7 cellular contexts compared by ENCODE assay signal in the genomic region with DNA sequence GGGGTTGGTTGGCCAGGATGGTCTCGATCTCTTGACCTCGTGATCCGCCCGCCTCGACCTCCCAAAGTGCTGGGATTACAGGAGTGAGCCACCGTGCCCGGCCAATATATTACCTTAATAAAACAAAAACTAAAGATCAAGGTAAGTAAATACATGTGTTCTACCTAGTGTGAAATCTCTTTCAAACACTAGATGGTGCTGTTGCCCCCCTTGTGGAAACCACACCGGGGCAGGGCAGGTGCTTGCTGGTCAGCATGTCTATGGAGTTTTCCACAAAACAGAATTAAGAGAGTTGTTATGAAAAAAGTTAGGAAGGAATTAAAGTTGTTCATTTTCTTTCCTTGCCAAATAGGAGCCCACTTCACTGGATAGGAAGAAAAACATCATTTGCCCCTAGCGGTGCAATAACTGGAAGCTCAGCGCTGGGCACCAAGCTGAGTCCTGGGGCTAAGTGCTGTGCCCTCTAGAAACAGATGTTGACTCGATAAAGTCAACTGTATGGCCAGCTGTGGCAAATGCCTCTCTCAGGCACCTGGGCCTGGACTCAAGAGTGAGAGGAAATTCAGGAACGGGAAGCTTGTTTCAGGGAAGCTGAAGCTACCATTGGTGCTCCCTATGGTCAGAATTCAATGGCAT. TPM values are rescaled to one million over a fixed set of nuclear protein-coding genes. Genes with fewer than 3 reads are reported as not detected.
DNase-seq lines count a peak whose midpoint lies in the region; ATAC-seq and TF ChIP-seq lines count a peak whose summit lies in the region.

No MANE protein-coding gene starts in this region.

- H3K79me1 ChIP-seq in IMR-90 (ENCODE audit: low read depth in 1 of 2, low read length in 2 of 2), result no peaks in the 10 kb centered on the region

- H3K27me3 Mint-ChIP-seq in activated naive CD8-positive, alpha-beta T cell treated with anti-CD3 and anti-CD28 coated beads for 36 hours, result peaks cover 59% of the 10 kb centered on the region

- H2AK9ac ChIP-seq in IMR-90 (replicated peaks; ENCODE audit: low read depth, low read length, poor library complexity), result no peak overlapping the region

- H3K36me3 Mint-ChIP-seq in activated naive CD8-positive, alpha-beta T cell treated with anti-CD3 and anti-CD28 coated beads for 36 hours, result no peaks in the 10 kb centered on the region

- H3K27ac Mint-ChIP-seq in activated naive CD8-positive, alpha-beta T cell treated with anti-CD3 and anti-CD28 coated beads for 36 hours, result no peak overlapping the region

- no peak overlapping the region for H2AFZ ChIP-seq in IMR-90 (replicated peaks; ENCODE audit: low read length, poor library complexity)

- H3K56ac ChIP-seq in IMR-90 (ENCODE audit: extremely low read depth, insufficient read depth, low read length), result no peak overlapping the region

- no peak overlapping the region for H3K4me2 ChIP-seq in IMR-90 (ENCODE audit: low read depth, low read length)

- H2BK15ac ChIP-seq in IMR-90 (ENCODE audit: low read depth, low read length), result no peak overlapping the region

- ATAC-seq in GM21619 (IDR thresholded peaks at IDR 0.05; ENCODE audit: unreplicated experiment), result peak; percentile 95
- ATAC-seq in IMR-90 (ENCODE audit: low read depth), result peak; percentile 88
- ATAC-seq in heart right ventricle, result peak; percentile 71 to 90 (median 82)

- H3K4me3 ChIP-seq in IMR-90 (ENCODE audit: insufficient read depth, low read depth, low read length) (no peak overlapping the region), heart right ventricle (no peak overlapping the region), retinal pigment epithelial cell (ENCODE audit: low read length) (no peak overlapping the region)

- H4K91ac ChIP-seq in IMR-90 (ENCODE audit: insufficient read depth, low read depth, low read length), result no peak overlapping the region

- dilution Hi-C loops in IMR-90 (cut with HindIII; ENCODE audit: low sequenced_read_pairs, unreplicated experiment), result no loop called here

- 40% methylated on average over 1 of the region's 12 CpGs; no CpG with 5 or more reads in 1 of the 2 experiments for WGBS in IMR-90 (ENCODE audit: extremely low coverage in 2 of 2, insufficient read length in 1 of 2), 2 experiments
- WGBS in heart right ventricle, 2 donors, result 29 to 30% methylated on average over 12 of the region's 12 CpGs

- CTCF ChIA-PET in IMR-90 (lab: Yijun Ruan, JAX), result interaction anchor here (0.6 to 4.5 kb wide), 21 partner anchors 10 to 727 kb away, joined by 3 to 71 read pairs (median 4); a partner anchor contains a TSS

- H3K4me1 ChIP-seq in IMR-90 (ENCODE audit: control insufficient read depth, insufficient read depth, low read length) (no peaks in the 10 kb centered on the region), heart right ventricle (peaks cover 0 to 2% (median 0%) of the 10 kb centered on the region in 9 donors)

- no peak overlapping the region for H4K8ac ChIP-seq in IMR-90 (ENCODE audit: low read depth in 2 of 2, low read length in 2 of 2)

- no peak overlapping the region for H3K18ac ChIP-seq in IMR-90 (ENCODE audit: low read depth, low read length)

- H2BK120ac ChIP-seq in IMR-90 (ENCODE audit: low read depth, low read length), result no peak overlapping the region

- TF ChIP-seq POLR2A in IMR-90 (IDR thresholded peaks at IDR 0.05; ENCODE audit: low read depth, low read length), result peak; percentile 46; the same call in 1 of the 2 replicates

- no peak overlapping the region for H3K4ac ChIP-seq in IMR-90 (ENCODE audit: low read depth, low read length)

- no peaks in the 10 kb centered on the region for H3K36me3 ChIP-seq in IMR-90 (ENCODE audit: control insufficient read depth, insufficient read depth, low read length)
- no peaks in the 10 kb centered on the region for H3K36me3 ChIP-seq in heart right ventricle

- no peak overlapping the region for H2BK5ac ChIP-seq in IMR-90 (ENCODE audit: low read depth, low read length, poor library complexity, severe bottlenecking)

- H3K27me3 ChIP-seq in IMR-90 (ENCODE audit: control insufficient read depth, insufficient read depth, low read length) (peaks cover 66% of the 10 kb centered on the region), heart right ventricle (peaks cover 0 to 44% (median 21%) of the 10 kb centered on the region in 7 donors)

- no peaks in the 10 kb centered on the region for H4K20me1 ChIP-seq in IMR-90 (ENCODE audit: insufficient read depth, low read length)

- no peak overlapping the region for H4K5ac ChIP-seq in IMR-90 (ENCODE audit: low read depth, low read length)

- no TSS peak for BruUV-seq in IMR-90 (replicated peaks; lab: Mats Ljungman, UMichigan)

- DNase-seq in GF-D8 (lab: John Stamatoyannopoulos, UW) (peak; percentile 48), IMR-90 (peak; percentile 69), RPMI7951 (ENCODE audit: low read depth) (peak; percentile 54), heart right ventricle (peak in 1 of 2 donors; percentile 61), retinal pigment epithelial cell (ENCODE audit: low read depth) (no peak)
- DNase-seq in activated naive CD8-positive, alpha-beta T cell treated with anti-CD3 and anti-CD28 coated beads for 36 hours, result peak; percentile 52

- H3K4me3 Mint-ChIP-seq in activated naive CD8-positive, alpha-beta T cell treated with anti-CD3 and anti-CD28 coated beads for 36 hours, result no peak overlapping the region

- H3K4me1 Mint-ChIP-seq in activated naive CD8-positive, alpha-beta T cell treated with anti-CD3 and anti-CD28 coated beads for 36 hours, result no peaks in the 10 kb centered on the region

- intact Hi-C loops in IMR-90 (cut with micrococcal nuclease), result loop anchor here (1.0 kb wide), 3 partner anchors 71 to 446 kb away; no protein-coding TSS in a partner anchor
- intact Hi-C loops in heart right ventricle (cut with DNase I), result loop anchor here in 8 of 10 donors (1.0 to 10.0 kb wide), 5 partner anchors 71 to 1178 kb away; no protein-coding TSS in a partner anchor

- no peaks in the 10 kb centered on the region for H3K9me3 Mint-ChIP-seq in activated naive CD8-positive, alpha-beta T cell treated with anti-CD3 and anti-CD28 coated beads for 36 hours

- H3K9me3 ChIP-seq in IMR-90 (ENCODE audit: control insufficient read depth, insufficient read depth, low read length), result no peaks in the 10 kb centered on the region
- no peaks in the 10 kb centered on the region for H3K9me3 ChIP-seq in heart right ventricle

- peak; percentile 93 for TF ChIP-seq CTCF in IMR-90 (conservative IDR thresholded peaks at IDR 0.05; ENCODE audit: low read depth, low read length)
- peak; percentile 80 to 94 (median 87) for TF ChIP-seq CTCF in heart right ventricle (IDR thresholded peaks at IDR 0.05)
- TF ChIP-seq CTCF in retinal pigment epithelial cell (conservative IDR thresholded peaks at IDR 0.05; ENCODE audit: low read depth, low read length), result peak; percentile 74

- TF ChIP-seq RAD21 in IMR-90 (IDR thresholded peaks at IDR 0.05; ENCODE audit: low read length), result peak; percentile 97

- no peak overlapping the region for H3K23ac ChIP-seq in IMR-90 (ENCODE audit: low read depth, low read length)

- no peaks in the 10 kb centered on the region for H3K9me1 ChIP-seq in IMR-90 (ENCODE audit: insufficient read depth, low read length)

- no peak overlapping the region for H3K14ac ChIP-seq in IMR-90 (replicated peaks; ENCODE audit: low read depth, low read length)

- POLR2A ChIA-PET in IMR-90 (lab: Charles Lee; ENCODE audit: unreplicated experiment), result no interaction called here

- H3K27ac ChIP-seq in IMR-90 (ENCODE audit: insufficient read depth, low read length) (no peak overlapping the region), heart right ventricle (no peak overlapping the region)

- H3K9ac ChIP-seq in IMR-90 (ENCODE audit: low read depth, low read length), result no peak overlapping the region

- in situ Hi-C loops in IMR-90 (cut with MboI; ENCODE audit: low sequenced_read_pairs), result loop anchor here (5.0 kb wide), 2 partner anchors 67 to 447 kb away; no protein-coding TSS in a partner anchor

- H2AK5ac ChIP-seq in IMR-90 (ENCODE audit: low read depth, low read length), result no peak overlapping the region

- no peak overlapping the region for H2BK20ac ChIP-seq in IMR-90 (ENCODE audit: low read depth, low read length)

TF ChIP-seq in IMR-90, 13 proteins besides CTCF, POLR2A, EP300 and RAD21:
- TF ChIP-seq MAZ (IDR thresholded peaks at IDR 0.05; ENCODE audit: borderline replicate concordance, low read depth, low read length), result no peak
- peak; percentile 97 for TF ChIP-seq SMC3 (IDR thresholded peaks at IDR 0.05; ENCODE audit: low read depth, low read length)

RNA-seq across cellular contexts. Expression of a gene that starts 6.3 kb away (rescaled TPM):
- total RNA-seq in IMR-90 (2012; rRNA removed) (0.18 TPM in 1 of 2 replicates, not detected in the other), heart right ventricle (10 to 100 TPM in 4 of 10 donors, 1 to 10 TPM in 6; 3.4 to 32.1 (median 8.9) TPM)
- polyA plus RNA-seq in IMR-90 (2012; rRNA removed) (0.07 TPM in 2 replicates), heart right ventricle (1 to 10 TPM; 1.2 to 2.6 TPM)
- 0.09 and 0.11 TPM in 2 replicates for polyA plus RNA-seq in IMR-90 (2012; cell fraction: cytosol; rRNA removed)
- polyA plus RNA-seq in IMR-90 (2012; cell fraction: nucleus; rRNA removed; ENCODE audit: low replicate concordance), result 0.05 and 0.06 TPM in 2 replicates
- total RNA-seq in RPMI7951 (2014; rRNA removed; shearing (Covaris generic)), result under 0.01 TPM in 1 of 2 replicates, not detected in the other
- not detected for total RNA-seq in activated naive CD8-positive, alpha-beta T cell treated with anti-CD3 and anti-CD28 coated beads for 36 hours

RNA-seq across cellular contexts. Expression of a gene that starts 17.7 kb away (rescaled TPM):
- not detected in 2 replicates for total RNA-seq in IMR-90 (2012; rRNA removed)
- not detected in 2 replicates for polyA plus RNA-seq in IMR-90 (2012; rRNA removed)
- polyA plus RNA-seq in IMR-90 (2012; cell fraction: cytosol; rRNA removed), result not detected in 2 replicates
- polyA plus RNA-seq in IMR-90 (2012; cell fraction: nucleus; rRNA removed; ENCODE audit: low replicate concordance), result 0.17 TPM in 1 of 2 replicates, not detected in the other
- total RNA-seq in RPMI7951 (2014; rRNA removed; shearing (Covaris generic)), result not detected in 2 replicates
- total RNA-seq in activated naive CD8-positive, alpha-beta T cell treated with anti-CD3 and anti-CD28 coated beads for 36 hours, result not detected
- total RNA-seq in heart right ventricle, result under 1 TPM in 3 of 10 donors, not detected in 7; 0.07 to 0.14 (median 0.13) TPM
- polyA plus RNA-seq in heart right ventricle, result under 1 TPM; 0.01 to 0.29 TPM

RNA-seq across cellular contexts. Expression of a gene that starts 57.9 kb away (rescaled TPM):
- total RNA-seq in IMR-90 (2012; rRNA removed), result not detected in 2 replicates
- not detected in 2 replicates for polyA plus RNA-seq in IMR-90 (2012; rRNA removed)
- not detected in 2 replicates for polyA plus RNA-seq in IMR-90 (2012; cell fraction: cytosol; rRNA removed)
- polyA plus RNA-seq in IMR-90 (2012; cell fraction: nucleus; rRNA removed; ENCODE audit: low replicate concordance), result 0.12 and 0.13 TPM in 2 replicates
- not detected in 2 replicates for total RNA-seq in RPMI7951 (2014; rRNA removed; shearing (Covaris generic))
- not detected for total RNA-seq in activated naive CD8-positive, alpha-beta T cell treated with anti-CD3 and anti-CD28 coated beads for 36 hours
- not detected for total RNA-seq in heart right ventricle
- under 1 TPM in 1 of 2 donors, not detected in 1; 0.01 TPM for polyA plus RNA-seq in heart right ventricle
